In the genomic region with DNA sequence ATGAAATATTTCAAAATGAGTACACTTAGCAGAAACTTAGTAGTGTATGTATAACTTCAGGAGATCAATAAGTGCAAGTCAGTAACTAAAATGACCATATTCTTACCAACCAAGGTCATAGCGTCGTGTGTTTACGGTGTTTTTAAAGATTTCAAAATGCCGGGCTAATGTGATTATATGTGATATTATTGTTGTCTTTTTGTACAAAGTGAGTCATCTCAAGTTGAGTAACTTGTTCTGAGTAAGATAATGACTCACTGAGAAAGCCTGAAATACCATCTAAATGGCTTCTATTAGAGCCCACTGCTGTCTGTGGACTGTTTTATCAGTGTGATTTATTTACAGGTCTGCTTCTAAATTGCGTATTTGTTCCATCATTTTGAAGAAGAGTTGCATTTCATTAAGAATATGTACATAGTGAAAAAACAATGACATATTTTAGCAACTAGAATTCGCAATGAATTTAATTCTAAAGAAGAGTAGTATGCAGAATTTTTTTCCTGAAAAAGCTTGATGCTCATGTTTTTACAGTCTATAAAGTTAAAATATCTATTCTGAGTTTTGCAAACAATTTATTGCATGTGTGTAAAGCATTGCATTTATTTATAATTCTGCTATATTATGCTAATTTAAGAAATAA, we compare ENCODE assay signal across 9 cellular contexts. TPM values are rescaled to one million over a fixed set of nuclear protein-coding genes. Genes with fewer than 3 reads are reported as not detected.
DNase-seq lines count a peak whose midpoint lies in the region; ATAC-seq and TF ChIP-seq lines count a peak whose summit lies in the region.
"Had no signal": no experiment of that assay in that cellular context is flagged by ENCODE, and none has a peak within 500 bp of the region (broad histone marks: within the 10 kb centered on the region; RNA-seq: fewer than 3 reads in every experiment).

No MANE protein-coding gene starts in this region.

- TF ChIP-seq CTCF in OCI-LY7 (conservative IDR thresholded peaks at IDR 0.05; ENCODE audit: low read length) = no peak

- 0 out of 2 replicates have a peak overlapping the region, but pooled peaks have one; percentile 14 for H2AFZ ChIP-seq in GM23248
- H2AFZ ChIP-seq in OCI-LY7 (ENCODE audit: low read length) = no peak overlapping the region

- H3K4me1 ChIP-seq in GM23248 (ENCODE audit: insufficient read depth) (peaks cover 36% of the 10 kb centered on the region), OCI-LY7 (ENCODE audit: insufficient read depth, low read length, poor library complexity, severe bottlenecking) (no peaks in the 10 kb centered on the region)

- H3K36me3 ChIP-seq in GM23248 (ENCODE audit: low read depth) = no peaks in the 10 kb centered on the region
- no peaks in the 10 kb centered on the region for H3K36me3 ChIP-seq in OCI-LY7 (ENCODE audit: insufficient read depth, low read length)

- H3K27me3 ChIP-seq in GM23248 (replicated peaks; ENCODE audit: insufficient read depth) = no peaks in the 10 kb centered on the region

- H4K20me1 ChIP-seq in GM23248 (ENCODE audit: insufficient read depth) = no peaks in the 10 kb centered on the region
- no peaks in the 10 kb centered on the region for H4K20me1 ChIP-seq in OCI-LY7 (ENCODE audit: insufficient read depth, low read length)

- CTCF ChIA-PET in OCI-LY7 (lab: Charles Lee; ENCODE audit: unreplicated experiment) = no interaction called here

- H3K27ac ChIP-seq in GM23248 = peak overlapping the region; percentile 32
- no peak overlapping the region for H3K27ac ChIP-seq in OCI-LY7 (ENCODE audit: low read depth, low read length, poor library complexity, severe bottlenecking)

- no peaks in the 10 kb centered on the region for H3K4me1 Mint-ChIP-seq in activated T-helper 17 cell treated with anti-CD3 and anti-CD28 coated beads, Interleukin-2, amount 50 U/mL, for 72 hours

- BruUV-seq in OCI-LY7 (replicated peaks; lab: Mats Ljungman, UMichigan) = no TSS peak

- H3K79me2 ChIP-seq in GM23248 (ENCODE audit: insufficient read depth) = no peaks in the 10 kb centered on the region
- no peaks in the 10 kb centered on the region for H3K79me2 ChIP-seq in OCI-LY7 (ENCODE audit: insufficient read depth, low read depth, low read length)

- no peak overlapping the region for H3K9ac ChIP-seq in GM23248

- in situ Hi-C loops in GM23248 (cut with MboI) = no loop called here

- intact Hi-C loops in OCI-LY7 (cut with micrococcal nuclease; ENCODE audit: unreplicated experiment) = no loop called here

- H3K4me2 ChIP-seq in GM23248 (ENCODE audit: unreplicated experiment) (peak overlapping the region; percentile 60), OCI-LY7 (ENCODE audit: low read length) (no peak overlapping the region)

- H3K9me2 ChIP-seq in GM23248 (ENCODE audit: insufficient read depth) = no peaks in the 10 kb centered on the region
- H3K9me2 ChIP-seq in OCI-LY7 (ENCODE audit: insufficient read depth, low read length) = no peaks in the 10 kb centered on the region

- H3K4me3 Mint-ChIP-seq in activated T-helper 17 cell treated with anti-CD3 and anti-CD28 coated beads, Interleukin-2, amount 50 U/mL, for 72 hours = no peak overlapping the region

- H3K9me3 Mint-ChIP-seq in activated T-helper 17 cell treated with anti-CD3 and anti-CD28 coated beads, Interleukin-2, amount 50 U/mL, for 72 hours = no peaks in the 10 kb centered on the region

- POLR2A ChIA-PET in OCI-LY7 (lab: Charles Lee) = no interaction called here

- H3K27me3 Mint-ChIP-seq in activated T-helper 17 cell treated with anti-CD3 and anti-CD28 coated beads, Interleukin-2, amount 50 U/mL, for 72 hours = peaks cover 20% of the 10 kb centered on the region

- WGBS in GM23248 (ENCODE audit: low coverage in 1 of 2, low lambda C conversion rate in 2 of 2, missing lambda C conversion rate in 2 of 2), 2 experiments = 3 to 5% methylated on average over 6 of the region's 6 CpGs

- DNase-seq in GM23248 = peak; percentile 94
- peak; percentile 68 for DNase-seq in non-pigmented ciliary epithelial cell (ENCODE audit: low read depth)
- no peak for DNase-seq in OCI-LY7 (ENCODE audit: low spot score)
- DNase-seq: activated CD4-positive, CD25-positive, alpha-beta regulatory T cell; mucosa of descending colon; NCI-H1694 treated with DMSO at 0.1 percent for 48 hours had no signal

- ATAC-seq in activated T-helper 17 cell treated with anti-CD3 and anti-CD28 coated beads, Interleukin-2, amount 50 U/mL, for 72 hours (replicated peaks) = peak; percentile 51
- ATAC-seq in HG03520 (IDR thresholded peaks at IDR 0.05; ENCODE audit: unreplicated experiment) (no peak), GM21381 (IDR thresholded peaks at IDR 0.05; ENCODE audit: unreplicated experiment) (no peak)
- ATAC-seq: mucosa of descending colon had no signal

- H3K4me3 ChIP-seq in GM23248 = no peak overlapping the region
- no peak overlapping the region for H3K4me3 ChIP-seq in OCI-LY7 (ENCODE audit: low read depth, low read length, poor library complexity, severe bottlenecking)
- H3K4me3 ChIP-seq: mucosa of descending colon had no signal

- H3K27ac Mint-ChIP-seq in activated T-helper 17 cell treated with anti-CD3 and anti-CD28 coated beads, Interleukin-2, amount 50 U/mL, for 72 hours = no peak overlapping the region

- H3K9me3 ChIP-seq in GM23248 (ENCODE audit: low read depth) (no peaks in the 10 kb centered on the region), OCI-LY7 (ENCODE audit: low read length) (no peaks in the 10 kb centered on the region)
- H3K9me3 ChIP-seq: mucosa of descending colon had no signal

- H3K36me3 Mint-ChIP-seq in activated T-helper 17 cell treated with anti-CD3 and anti-CD28 coated beads, Interleukin-2, amount 50 U/mL, for 72 hours (ENCODE audit: low read depth) = no peaks in the 10 kb centered on the region

- H3F3A ChIP-seq in GM23248 (ENCODE audit: insufficient read depth) = peaks cover 18% of the 10 kb centered on the region

RNA-seq across cellular contexts. Expression of gene KRT12, which starts 12.7 kb away (rescaled TPM):
- not detected in 2 replicates for total RNA-seq in GM23248 (2014; rRNA removed; shearing (Covaris generic))
- not detected in 2 replicates for polyA plus RNA-seq in GM23248 (2016; fragmentation: Nextera tagmentation; extraction: Ambion mirVana)
- not detected for total RNA-seq in activated T-helper 17 cell treated with anti-CD3 and anti-CD28 coated beads, Interleukin-2, amount 50 U/mL, for 72 hours
- not detected in 2 replicates for total RNA-seq in OCI-LY7 (2014; rRNA removed; shearing (Covaris generic))
- total RNA-seq in OCI-LY7 (2022) = not detected in 2 replicates

RNA-seq across cellular contexts. Expression of gene KRT20, which starts 30.7 kb away (rescaled TPM):
- total RNA-seq in GM23248 (2014; rRNA removed; shearing (Covaris generic)) = not detected in 2 replicates
- polyA plus RNA-seq in GM23248 (2016; fragmentation: Nextera tagmentation; extraction: Ambion mirVana) = not detected in 2 replicates
- not detected for total RNA-seq in activated T-helper 17 cell treated with anti-CD3 and anti-CD28 coated beads, Interleukin-2, amount 50 U/mL, for 72 hours
- total RNA-seq in OCI-LY7 (2014; rRNA removed; shearing (Covaris generic)) = not detected in 2 replicates
- total RNA-seq in OCI-LY7 (2022) = not detected in 2 replicates

RNA-seq across cellular contexts. Expression of gene KRT10, which starts 31.9 kb away (rescaled TPM):
- total RNA-seq in GM23248 (2014; rRNA removed; shearing (Covaris generic)) = 21.8 and 23.3 TPM in 2 replicates
- 141 and 145 TPM in 2 replicates for polyA plus RNA-seq in GM23248 (2016; fragmentation: Nextera tagmentation; extraction: Ambion mirVana)
- 10 to 100 TPM; 29.0 to 45.9 TPM for total RNA-seq in activated T-helper 17 cell treated with anti-CD3 and anti-CD28 coated beads, Interleukin-2, amount 50 U/mL, for 72 hours
- 6.6 and 10.7 TPM in 2 replicates for total RNA-seq in OCI-LY7 (2014; rRNA removed; shearing (Covaris generic))
- total RNA-seq in OCI-LY7 (2022) = 39.7 and 44.0 TPM in 2 replicates

RNA-seq across cellular contexts. Expression of gene KRT28, which starts 54.5 kb away (rescaled TPM):
- not detected in 2 replicates for total RNA-seq in GM23248 (2014; rRNA removed; shearing (Covaris generic))
- not detected in 2 replicates for polyA plus RNA-seq in GM23248 (2016; fragmentation: Nextera tagmentation; extraction: Ambion mirVana)
- not detected for total RNA-seq in activated T-helper 17 cell treated with anti-CD3 and anti-CD28 coated beads, Interleukin-2, amount 50 U/mL, for 72 hours
- total RNA-seq in OCI-LY7 (2014; rRNA removed; shearing (Covaris generic)) = not detected in 2 replicates
- total RNA-seq in OCI-LY7 (2022) = not detected in 2 replicates
- total RNA-seq: mucosa of descending colon had no signal
